ENCODE assay signal across 10 cellular contexts in the genomic region with DNA sequence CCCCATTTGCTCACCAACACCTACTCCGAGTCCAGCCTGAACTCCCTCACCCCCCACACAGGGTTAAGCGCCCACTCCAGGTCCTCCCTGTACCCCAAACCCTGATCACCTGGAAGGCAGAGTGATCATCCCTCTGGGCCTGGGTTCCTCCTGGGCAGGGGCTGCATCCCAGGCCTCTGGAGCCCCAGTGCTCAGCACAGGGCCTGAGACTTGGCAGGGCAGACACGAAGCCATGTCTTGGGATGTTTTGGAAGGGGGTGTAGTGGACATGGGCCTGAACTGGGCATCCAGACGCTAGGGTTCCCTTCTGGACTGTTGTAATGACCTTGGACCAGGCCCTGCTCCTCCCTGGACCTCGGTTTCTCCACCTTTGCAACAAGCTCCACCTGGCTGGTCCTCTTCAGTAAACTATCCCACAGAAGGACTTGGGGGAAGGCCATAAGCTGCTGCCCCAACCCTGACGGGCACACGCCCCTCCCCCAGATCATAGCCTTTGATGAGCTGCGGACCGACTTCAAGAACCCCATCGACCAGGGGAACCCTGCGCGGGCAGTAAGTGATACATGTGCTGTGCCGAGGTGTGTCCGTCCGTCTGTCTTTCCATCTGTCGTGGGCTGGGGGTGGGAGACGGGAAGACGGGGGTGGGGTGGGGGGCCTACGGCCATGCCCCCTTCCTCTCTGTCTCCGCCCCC. TPM values are rescaled to one million over a fixed set of nuclear protein-coding genes. Genes with fewer than 3 reads are reported as not detected.
DNase-seq lines count a peak whose midpoint lies in the region; ATAC-seq, FAIRE-seq and TF ChIP-seq lines count a peak whose summit lies in the region.
"Had no signal": no experiment of that assay in that cellular context is flagged by ENCODE, and none has a peak within 500 bp of the region (broad histone marks: within the 10 kb centered on the region; RNA-seq: fewer than 3 reads in every experiment).

No MANE protein-coding gene starts in this region.

- H3K4me3 Mint-ChIP-seq in CD4-positive, alpha-beta T cell, result peak overlapping the region; percentile 79
- H3K4me3 Mint-ChIP-seq in neural crest cell, result peak overlapping the region; percentile 90

- no peaks in the 10 kb centered on the region for H3K27me3 ChIP-seq in CD4-positive, alpha-beta T cell (ENCODE audit: control insufficient read depth, insufficient read depth, low read length)
- no peaks in the 10 kb centered on the region for H3K27me3 ChIP-seq in bronchial epithelial cell (ENCODE audit: control insufficient read depth, insufficient read depth, low read length)
- H3K27me3 ChIP-seq: colonic mucosa had no signal

- POLR2A ChIA-PET in CD4-positive, alpha-beta T cell (lab: Charles Lee), result interaction anchor here (1.0 to 6.5 kb wide), 5 partner anchors 9 to 59 kb away, joined by 3 to 34 read pairs (median 4); a partner anchor contains a TSS

- no peak overlapping the region for H3K4me3 ChIP-seq in bronchial epithelial cell (ENCODE audit: low read depth, low read length)
- H3K4me3 ChIP-seq: colonic mucosa, SK-N-MC had no signal

- intact Hi-C loops in CD4-positive, alpha-beta T cell (cut with DNase I, micrococcal nuclease), result loop anchor here (1.0 to 10.0 kb wide), 3 partner anchors 14 to 427 kb away; a partner anchor contains a TSS

- H3K4me1 Mint-ChIP-seq in CD4-positive, alpha-beta T cell (ENCODE audit: low read depth), result peaks cover 43% of the 10 kb centered on the region
- peaks cover 46% of the 10 kb centered on the region for H3K4me1 Mint-ChIP-seq in neural crest cell

- no peaks in the 10 kb centered on the region for H3K9me3 Mint-ChIP-seq in CD4-positive, alpha-beta T cell
- no peaks in the 10 kb centered on the region for H3K9me3 Mint-ChIP-seq in neural crest cell

- no peak for TF ChIP-seq CTCF in CD4-positive, alpha-beta T cell (IDR thresholded peaks at IDR 0.05)
- TF ChIP-seq CTCF in bronchial epithelial cell (IDR thresholded peaks at IDR 0.05; ENCODE audit: insufficient read depth, low read length, severe bottlenecking) (no peak), neural crest cell (conservative IDR thresholded peaks at IDR 0.05) (no peak)

- H3K9me3 ChIP-seq in CD4-positive, alpha-beta T cell (ENCODE audit: control insufficient read depth, low read length), result no peaks in the 10 kb centered on the region
- H3K9me3 ChIP-seq: colonic mucosa had no signal

- CTCF ChIA-PET in CD4-positive, alpha-beta T cell (lab: Charles Lee), result interaction anchor here (0.8 to 2.7 kb wide), 15 partner anchors 9 to 570 kb away, joined by 3 to 54 read pairs (median 4); a partner anchor contains a TSS

- ATAC-seq in CD4-positive, alpha-beta T cell (ENCODE audit: poor library complexity), result no peak
- ATAC-seq in HG02759 (IDR thresholded peaks at IDR 0.05; ENCODE audit: unreplicated experiment), result peak; percentile 14

- FAIRE-seq in bronchial epithelial cell (lab: Jason Lieb, UNC), result peak; percentile 23

- peak overlapping the region; percentile 81 for H3K27ac Mint-ChIP-seq in CD4-positive, alpha-beta T cell
- H3K27ac Mint-ChIP-seq in neural crest cell (ENCODE audit: unreplicated experiment), result no peak overlapping the region

- no peak overlapping the region for H3K27ac ChIP-seq in CD4-positive, alpha-beta T cell (ENCODE audit: low read depth, low read length)
- H3K27ac ChIP-seq: colonic mucosa, SK-N-MC had no signal

- peaks cover 15% of the 10 kb centered on the region for H3K36me3 ChIP-seq in bronchial epithelial cell (ENCODE audit: control insufficient read depth, insufficient read depth, low read length)
- H3K36me3 ChIP-seq: colonic mucosa had no signal

- DNase-seq in CD4-positive, alpha-beta T cell, result no peak
- no peak for DNase-seq in bronchial epithelial cell (ENCODE audit: low read depth)
- no peak for DNase-seq in neural crest cell (ENCODE audit: low read depth, low spot score)
- DNase-seq in foreskin melanocyte, result no peak
- DNase-seq in DMS79 (lab: John Stamatoyannopoulos, UW), result no peak
- DNase-seq in DMS 273 treated with DMSO at 0.1 percent for 48 hours (lab: John Stamatoyannopoulos, UW), result no peak
- DNase-seq in NCI-H82 treated with DMSO at 0.1 percent for 48 hours (lab: John Stamatoyannopoulos, UW; ENCODE audit: unreplicated experiment), result no peak

- no peaks in the 10 kb centered on the region for H3K27me3 Mint-ChIP-seq in CD4-positive, alpha-beta T cell
- H3K27me3 Mint-ChIP-seq in neural crest cell (ENCODE audit: low read depth), result peaks cover 19% of the 10 kb centered on the region

- peaks cover 13% of the 10 kb centered on the region for H3K36me3 Mint-ChIP-seq in CD4-positive, alpha-beta T cell (ENCODE audit: low read depth)
- no peaks in the 10 kb centered on the region for H3K36me3 Mint-ChIP-seq in neural crest cell (ENCODE audit: low read depth)

RNA-seq across cellular contexts. Expression of a gene that starts 3.9 kb away (rescaled TPM):
- 1 to 10 TPM; 4.1 to 6.2 TPM for total RNA-seq in CD4-positive, alpha-beta T cell
- total RNA-seq in bronchial epithelial cell, result not detected in 2 replicates
- total RNA-seq in neural crest cell, result 44.6 and 46.0 TPM in 2 replicates

RNA-seq across cellular contexts. Expression of a gene that starts 7.0 kb away (rescaled TPM):
- total RNA-seq in CD4-positive, alpha-beta T cell, result 10 to 100 TPM; 17.4 to 21.1 TPM
- total RNA-seq in bronchial epithelial cell (231 and 294 TPM in 2 replicates), neural crest cell (59.4 and 60.9 TPM in 2 replicates)

RNA-seq across cellular contexts. Expression of a gene that starts 9.8 kb away (rescaled TPM):
- total RNA-seq in CD4-positive, alpha-beta T cell, result under 1 TPM; 0.11 to 0.14 TPM
- not detected in 2 replicates for total RNA-seq in bronchial epithelial cell
- 0.57 and 1.0 TPM in 2 replicates for total RNA-seq in neural crest cell

RNA-seq across cellular contexts. Expression of a gene that starts 13.5 kb away (rescaled TPM):
- 10 to 100 TPM; 27.4 to 29.4 TPM for total RNA-seq in CD4-positive, alpha-beta T cell
- total RNA-seq in bronchial epithelial cell, result 54.5 and 68.0 TPM in 2 replicates
- 114 and 116 TPM in 2 replicates for total RNA-seq in neural crest cell

RNA-seq across cellular contexts. Expression of a gene that starts 24.4 kb away (rescaled TPM):
- 10 to 100 TPM; 28.6 to 30.0 TPM for total RNA-seq in CD4-positive, alpha-beta T cell
- total RNA-seq in bronchial epithelial cell (25.8 and 32.5 TPM in 2 replicates), neural crest cell (64.5 and 70.8 TPM in 2 replicates)
